Comparison of ENCODE assay signal across 9 cellular contexts in genomic region chr7:87345962-87346371, GRCh38. TPM values are rescaled to one million over a fixed set of nuclear protein-coding genes. Genes with fewer than 3 reads are reported as not detected.
DNase-seq lines count a peak whose midpoint lies in the region; ATAC-seq, FAIRE-seq and TF ChIP-seq lines count a peak whose summit lies in the region.
"Had no signal": no experiment of that assay in that cellular context is flagged by ENCODE, and none has a peak within 500 bp of the region (broad histone marks: within the 10 kb centered on the region; RNA-seq: fewer than 3 reads in every experiment).

No MANE protein-coding gene starts in this region.

- H3K9ac ChIP-seq in MM.1S (ENCODE audit: low read length): peak overlapping the region; percentile 67; the same call in 1 of the 2 replicates
- H3K9ac ChIP-seq in mucosa of stomach (ENCODE audit: low read length): peak overlapping the region; percentile 71

- H4K20me1 ChIP-seq in MM.1S (ENCODE audit: insufficient read depth, low read length): no peaks in the 10 kb centered on the region

- H3K27ac Mint-ChIP-seq in dendritic cell treated with granulocyte-macrophage colony-stimulating factor and Interleukin-4, amounts not matched to agents 40 ng/mL and 50 ng/mL, for 4 days: peak overlapping the region; percentile 92

- H3K4me2 ChIP-seq in A549: peak overlapping the region; percentile 94
- peak overlapping the region; percentile 99 for H3K4me2 ChIP-seq in MM.1S (ENCODE audit: low read depth, low read length)

- H3K4me1 ChIP-seq in A549 (peaks cover 21% of the 10 kb centered on the region), MM.1S (ENCODE audit: low read length) (peaks cover 27% of the 10 kb centered on the region), mucosa of stomach (ENCODE audit: control insufficient read depth, insufficient read depth, low read length) (no peaks in the 10 kb centered on the region)

- peak overlapping the region; percentile 68 for H3K4me3 ChIP-seq in A549
- H3K4me3 ChIP-seq in MM.1S (ENCODE audit: low read length): peak overlapping the region; percentile 80
- peak overlapping the region; percentile 52 for H3K4me3 ChIP-seq in mucosa of stomach (ENCODE audit: low read length)

- no peak for TF ChIP-seq CTCF in A549 (IDR thresholded peaks at IDR 0.05)
- TF ChIP-seq CTCF in MM.1S (IDR thresholded peaks at IDR 0.05; ENCODE audit: low read length): no peak

- H3K27me3 Mint-ChIP-seq in dendritic cell treated with granulocyte-macrophage colony-stimulating factor and Interleukin-4, amounts not matched to agents 40 ng/mL and 50 ng/mL, for 4 days: no peaks in the 10 kb centered on the region

- H3F3A ChIP-seq in MM.1S (ENCODE audit: insufficient read depth, low read length): peaks cover 13% of the 10 kb centered on the region

- ATAC-seq in A549 (peak; percentile 18 to 49), GM19351 (IDR thresholded peaks at IDR 0.05; ENCODE audit: unreplicated experiment) (peak; percentile 11)

- H3K36me3 ChIP-seq in MM.1S (replicated peaks; ENCODE audit: insufficient read depth, low read length): no peaks in the 10 kb centered on the region
- H3K36me3 ChIP-seq in mucosa of stomach (ENCODE audit: control insufficient read depth, insufficient read depth, low read length): peaks cover 5% of the 10 kb centered on the region

- H3K9me2 ChIP-seq in MM.1S (replicated peaks; ENCODE audit: insufficient read depth, low read length): no peaks in the 10 kb centered on the region

- CTCF ChIA-PET in A549 (lab: Yijun Ruan, JAX): interaction anchor here (1.5 to 2.0 kb wide), 3 partner anchors 9 to 70 kb away, joined by 3 to 7 read pairs (median 5); no protein-coding TSS in a partner anchor

- H3K9me3 ChIP-seq in A549 (no peaks in the 10 kb centered on the region), MM.1S (replicated peaks; ENCODE audit: insufficient read depth, low read length) (no peaks in the 10 kb centered on the region), mucosa of stomach (ENCODE audit: control insufficient read depth, low read length) (no peaks in the 10 kb centered on the region)

- H3K27me3 ChIP-seq in MM.1S (replicated peaks; ENCODE audit: insufficient read depth, low read length) (no peaks in the 10 kb centered on the region), mucosa of stomach (ENCODE audit: control insufficient read depth, insufficient read depth, low read length) (no peaks in the 10 kb centered on the region)

- POLR2A ChIA-PET in A549 (lab: Yijun Ruan, JAX): no interaction called here

- DNase-seq in A549 (ENCODE audit: low read depth in 1 of 2, low spot score in 1 of 2): no peak
- no peak for DNase-seq in MM.1S
- no peak for DNase-seq in head of caudate nucleus
- no peak for DNase-seq in NCI-H2196 treated with DMSO at 0.1 percent for 48 hours (lab: John Stamatoyannopoulos, UW; ENCODE audit: unreplicated experiment)
- DNase-seq in NCI-H1092 (lab: John Stamatoyannopoulos, UW): no peak

- 21% methylated on average over 8 of the region's 8 CpGs for WGBS in A549 (ENCODE audit: missing lambda C conversion rate)

- peak overlapping the region; percentile 89 for H3K4me3 Mint-ChIP-seq in dendritic cell treated with granulocyte-macrophage colony-stimulating factor and Interleukin-4, amounts not matched to agents 40 ng/mL and 50 ng/mL, for 4 days

- H2AFZ ChIP-seq in MM.1S (ENCODE audit: low read length): peak overlapping the region; percentile 99

- no peak for TF ChIP-seq EP300 in A549 (IDR thresholded peaks at IDR 0.05)

- TF ChIP-seq RAD21 in A549 (conservative IDR thresholded peaks at IDR 0.05 in 1 of 2, IDR thresholded peaks at IDR 0.05 in 1 of 2): no peak

- peaks cover 32% of the 10 kb centered on the region for H3K36me3 Mint-ChIP-seq in dendritic cell treated with granulocyte-macrophage colony-stimulating factor and Interleukin-4, amounts not matched to agents 40 ng/mL and 50 ng/mL, for 4 days (ENCODE audit: low read depth)

- no peaks in the 10 kb centered on the region for H3K9me3 Mint-ChIP-seq in dendritic cell treated with granulocyte-macrophage colony-stimulating factor and Interleukin-4, amounts not matched to agents 40 ng/mL and 50 ng/mL, for 4 days

- TF ChIP-seq POLR2A in A549 (IDR thresholded peaks at IDR 0.05; ENCODE audit: low read length): no peak

- peaks cover 13% of the 10 kb centered on the region for H3K4me1 Mint-ChIP-seq in dendritic cell treated with granulocyte-macrophage colony-stimulating factor and Interleukin-4, amounts not matched to agents 40 ng/mL and 50 ng/mL, for 4 days (ENCODE audit: low read depth)

- no peaks in the 10 kb centered on the region for H3K79me2 ChIP-seq in MM.1S (ENCODE audit: low read length)

- intact Hi-C loops in dendritic cell treated with granulocyte-macrophage colony-stimulating factor and Interleukin-4, amounts not matched to agents 40 ng/mL and 50 ng/mL, for 4 days (cut with micrococcal nuclease): loop anchor here (2.0 to 10.0 kb wide), 4 partner anchors 129 to 531 kb away; partner anchors contain the start of genes ABCB4, DBF4, DMTF1 and SLC25A40
- intact Hi-C loops in head of caudate nucleus (cut with DNase I): loop anchor here (10.0 kb wide), 1 partner anchor 191 kb away; the partner anchor contains the start of gene DMTF1

- H3K27ac ChIP-seq in A549 (peak overlapping the region; percentile 76 to 93), MM.1S (ENCODE audit: low read length) (no peak overlapping the region)

- FAIRE-seq in A549 (lab: Jason Lieb, UNC): no peak
- FAIRE-seq: islet of Langerhans had no signal

TF ChIP-seq in A549, 52 proteins besides CTCF, POLR2A, EP300 and RAD21:
- no peak for TF ChIP-seq HOXA7 (CRISPR knock-in tag; IDR thresholded peaks at IDR 0.05)
- no peak for TF ChIP-seq BHLHE40 (IDR thresholded peaks at IDR 0.05; ENCODE audit: low read depth, low read length)
- no peak for TF ChIP-seq CBX8 (IDR thresholded peaks at IDR 0.05)
- no peak for TF ChIP-seq EHMT2 (IDR thresholded peaks at IDR 0.05; ENCODE audit: low read depth)
- no peak for TF ChIP-seq FOSB (CRISPR knock-in tag; IDR thresholded peaks at IDR 0.05)
TF ChIP-seq in A549: peak in this region for 0.

RNA-seq across cellular contexts. Expression of gene CROT, which starts 0.5 kb away (rescaled TPM):
- polyA plus RNA-seq in A549 (2011; rRNA removed) (11.3 and 18.2 TPM in 2 replicates), A549 (2017; fragmentation: RNase III; extraction: RNeasy Plus Mini Kit Qiagen cat#74134 plus additional on column Dnase treatment) (12.1 to 12.3 TPM (median 12.3 TPM) in 3 replicates)
- 4.4 and 4.6 TPM in 2 replicates for polyA plus RNA-seq in A549 (2012; cell fraction: cytosol; rRNA removed)
- polyA plus RNA-seq in A549 (2012; cell fraction: nucleus; rRNA removed): 3.3 and 4.9 TPM in 2 replicates
- polyA minus RNA-seq in A549 (2011; rRNA and poly(A)+ RNA removed): 4.1 and 4.5 TPM in 2 replicates
